ENCODE assay signal across 11 cellular contexts in genomic region chr5:91170266-91170665, GRCh38.
A peak's percentile ranks its signal among the peaks of the same experiment; 100 is the strongest.
DNase-seq lines count a peak whose midpoint lies in the region; ATAC-seq and TF ChIP-seq lines count a peak whose summit lies in the region.
"Had no signal": no experiment of that assay in that cellular context is flagged by ENCODE, and none has a peak within 500 bp of the region (broad histone marks: within the 10 kb centered on the region; RNA-seq: fewer than 3 reads in every experiment).

No MANE protein-coding gene starts in this region.

- peak overlapping the region; percentile 51 for H3K27ac Mint-ChIP-seq in activated T-cell treated with anti-CD3 and anti-CD28 coated beads, Interleukin-2, amount 50 U/mL, for 72 hours

- H3K9me3 Mint-ChIP-seq in activated T-cell treated with anti-CD3 and anti-CD28 coated beads, Interleukin-2, amount 50 U/mL, for 72 hours, result no peaks in the 10 kb centered on the region

- no peak overlapping the region for H3K27ac ChIP-seq in RWPE2 (ENCODE audit: poor library complexity, severe bottlenecking)

- H3K4me3 Mint-ChIP-seq in activated T-cell treated with anti-CD3 and anti-CD28 coated beads, Interleukin-2, amount 50 U/mL, for 72 hours, result peak overlapping the region; percentile 58 to 61

- H3K4me1 ChIP-seq in RWPE2 (ENCODE audit: insufficient read depth, poor library complexity, severe bottlenecking), result peaks cover 16% of the 10 kb centered on the region

- DNase-seq in activated T-cell treated with anti-CD3 and anti-CD28 coated beads, Interleukin-2, amount 50 U/mL, for 72 hours, result no peak
- DNase-seq in activated T-cell treated with anti-CD3 and anti-CD28 coated beads, Interleukin-2, amount 50 U/mL, for 1 hour, result no peak
- DNase-seq in RWPE2 (ENCODE audit: low spot score) (no peak), stromal cell of bone marrow (ENCODE audit: low read depth) (peak; percentile 66), islet precursor cell (no peak), UCSD-AML1 (lab: John Stamatoyannopoulos, UW; ENCODE audit: unreplicated experiment) (no peak)
- DNase-seq: NCI-H345, SW 1271 had no signal

- peak; percentile 97 to 98 for ATAC-seq in activated T-cell treated with anti-CD3 and anti-CD28 coated beads, Interleukin-2, amount 50 U/mL, for 72 hours (replicated peaks in 1 of 2)
- peak; percentile 78 for ATAC-seq in RWPE2 (ENCODE audit: low read depth)
- ATAC-seq in esophagus mucosa, result peak; percentile 96
- ATAC-seq in GM18858 (IDR thresholded peaks at IDR 0.05; ENCODE audit: unreplicated experiment), result no peak

- H3K36me3 Mint-ChIP-seq in activated T-cell treated with anti-CD3 and anti-CD28 coated beads, Interleukin-2, amount 50 U/mL, for 72 hours (ENCODE audit: insufficient read depth in 2 of 2), result no peaks in the 10 kb centered on the region

- no peaks in the 10 kb centered on the region for H3K9me3 ChIP-seq in RWPE2 (ENCODE audit: severe bottlenecking)
- H3K9me3 ChIP-seq: BLaER1 treated with 17β-estradiol and CSF1 and Interleukin-3, amounts not matched to agents 10 nM and 100 nM had no signal

- no peak overlapping the region for H3K4me3 ChIP-seq in RWPE2 (ENCODE audit: severe bottlenecking)
- H3K4me3 ChIP-seq: BLaER1 treated with 17β-estradiol and CSF1 and Interleukin-3, amounts not matched to agents 10 nM and 100 nM had no signal

- H3K27me3 ChIP-seq in RWPE2 (ENCODE audit: insufficient read depth, poor library complexity, severe bottlenecking), result no peaks in the 10 kb centered on the region
- H3K27me3 ChIP-seq: BLaER1 treated with 17β-estradiol and CSF1 and Interleukin-3, amounts not matched to agents 10 nM and 100 nM had no signal

- no peaks in the 10 kb centered on the region for H3K36me3 ChIP-seq in RWPE2 (ENCODE audit: low read depth)
- H3K36me3 ChIP-seq: BLaER1 treated with 17β-estradiol and CSF1 and Interleukin-3, amounts not matched to agents 10 nM and 100 nM had no signal

- H3K4me1 Mint-ChIP-seq in activated T-cell treated with anti-CD3 and anti-CD28 coated beads, Interleukin-2, amount 50 U/mL, for 72 hours (ENCODE audit: low read depth), result peaks cover 36% of the 10 kb centered on the region

- no peak for TF ChIP-seq CTCF in RWPE2 (IDR thresholded peaks at IDR 0.05; ENCODE audit: poor library complexity, severe bottlenecking)

- no peaks in the 10 kb centered on the region for H3K27me3 Mint-ChIP-seq in activated T-cell treated with anti-CD3 and anti-CD28 coated beads, Interleukin-2, amount 50 U/mL, for 72 hours (ENCODE audit: low read depth)
